ENCODE assay signal across 14 cellular contexts in genomic region chr14:34029921-34030334, GRCh38.
DNase-seq lines count a peak whose midpoint lies in the region; ATAC-seq and TF ChIP-seq lines count a peak whose summit lies in the region.
"Had no signal": no experiment of that assay in that cellular context is flagged by ENCODE, and none has a peak within 500 bp of the region (broad histone marks: within the 10 kb centered on the region; RNA-seq: fewer than 3 reads in every experiment).

No MANE protein-coding gene starts in this region.

- peak overlapping the region; percentile 28 for H3K4me3 Mint-ChIP-seq in type B pancreatic cell

- H3K36me3 ChIP-seq in fibroblast of lung (ENCODE audit: control insufficient read depth, insufficient read depth, low read length) (no peaks in the 10 kb centered on the region), mesenchymal stem cell (ENCODE audit: control insufficient read depth in 1 of 2, insufficient read depth in 2 of 2, low read depth in 1 of 2, low read length in 2 of 2) (no peaks in the 10 kb centered on the region)

- ATAC-seq in HG02885 (IDR thresholded peaks at IDR 0.05; ENCODE audit: poor library complexity, unreplicated experiment): no peak
- ATAC-seq: stimulated activated naive CD8-positive, alpha-beta T cell treated with anti-CD3 and anti-CD28 coated beads, Interleukin-15, Interleukin-2, amounts not matched to agents 100 U/mL and 50 U/mL, for 24 hours had no signal

- no peaks in the 10 kb centered on the region for H4K20me1 ChIP-seq in fibroblast of lung (ENCODE audit: control insufficient read depth, extremely low read depth, insufficient read depth, low read length)

- 17% methylated on average over 6 of the region's 6 CpGs for WGBS in mesenchymal stem cell

- H2BK12ac ChIP-seq in mesenchymal stem cell (ENCODE audit: low read length in 2 of 2): no peak overlapping the region

- H3K4me2 ChIP-seq in fibroblast of lung (ENCODE audit: extremely low read depth, insufficient read depth, low read length): peak overlapping the region; percentile 51
- H3K4me2 ChIP-seq in mesenchymal stem cell (ENCODE audit: low read length, poor library complexity, severe bottlenecking): no peak overlapping the region

- no peak overlapping the region for H3K4ac ChIP-seq in mesenchymal stem cell (ENCODE audit: low read depth in 1 of 2, low read length in 2 of 2)

- H3K4me1 ChIP-seq in fibroblast of lung (ENCODE audit: control insufficient read depth, extremely low read depth, insufficient read depth, low read length): peaks cover 2% of the 10 kb centered on the region
- H3K4me1 ChIP-seq in mesenchymal stem cell (ENCODE audit: control insufficient read depth, insufficient read depth, low read depth, low read length): no peaks in the 10 kb centered on the region

- no peak overlapping the region for H2BK15ac ChIP-seq in mesenchymal stem cell (ENCODE audit: low read depth, poor library complexity, severe bottlenecking)

- H3K27me3 Mint-ChIP-seq in type B pancreatic cell: no peaks in the 10 kb centered on the region

- H3K27ac ChIP-seq in fibroblast of lung (ENCODE audit: insufficient read depth, low read length) (no peak overlapping the region), mesenchymal stem cell (ENCODE audit: low read length, poor library complexity, severe bottlenecking) (no peak overlapping the region)

- H3K9me3 ChIP-seq in fibroblast of lung (ENCODE audit: control insufficient read depth, insufficient read depth, low read depth, low read length) (no peaks in the 10 kb centered on the region), mesenchymal stem cell (ENCODE audit: control insufficient read depth, low read length) (no peaks in the 10 kb centered on the region)

- peak overlapping the region; percentile 12 for H4K8ac ChIP-seq in mesenchymal stem cell (ENCODE audit: low read length)

- DNase-seq in OCI-M1 (lab: John Stamatoyannopoulos, UW) (peak; percentile 3), fibroblast of lung (ENCODE audit: low read depth in 2 of 2) (peak; percentile 66 to 82), mesenchymal stem cell (peak; percentile 52), type B pancreatic cell (ENCODE audit: extremely low spot score, unreplicated experiment) (no peak), ecto neural progenitor cell (ENCODE audit: low spot score) (no peak), NCI-H1105 (lab: John Stamatoyannopoulos, UW) (no peak), GM10266 (ENCODE audit: extremely low spot score) (no peak)
- DNase-seq: activated CD8-positive, alpha-beta memory T cell treated with anti-CD3 and anti-CD28 coated beads, Interleukin-2, amount 50 U/mL, for 48 hours; amniotic stem cell; occipital lobe; SIG-M5; stimulated activated CD4-positive, alpha-beta T cell treated with anti-CD3 and anti-CD28 coated beads, Interleukin-2, amount 100 ng/mL, for 24 hours; stimulated activated naive CD8-positive, alpha-beta T cell treated with anti-CD3 and anti-CD28 coated beads, Interleukin-15, Interleukin-2, amounts not matched to agents 100 U/mL and 50 U/mL, for 24 hours had no signal

- no peak overlapping the region for H3K14ac ChIP-seq in mesenchymal stem cell (ENCODE audit: low read length in 2 of 2)

- H3K23ac ChIP-seq in mesenchymal stem cell (ENCODE audit: low read length in 2 of 2): no peak overlapping the region

- peaks cover 28% of the 10 kb centered on the region for H3K4me1 Mint-ChIP-seq in type B pancreatic cell (ENCODE audit: unreplicated experiment)

- H3K4me3 ChIP-seq in fibroblast of lung (replicated peaks in 1 of 4; ENCODE audit: control extremely low read depth in 1 of 4, insufficient read depth in 1 of 4, low read depth in 3 of 4, low read length in 4 of 4): no peak overlapping the region
- peak overlapping the region in 1 of 2 experiments; percentile 64 for H3K4me3 ChIP-seq in mesenchymal stem cell (ENCODE audit: insufficient read depth in 1 of 2, low read depth in 1 of 2, low read length in 2 of 2)

- no peak overlapping the region for H2AFZ ChIP-seq in fibroblast of lung (ENCODE audit: low read length)
- H2AFZ ChIP-seq in mesenchymal stem cell (ENCODE audit: low read depth, low read length): no peak overlapping the region

- no peak overlapping the region for H4K91ac ChIP-seq in mesenchymal stem cell (ENCODE audit: low read length)

- H3K18ac ChIP-seq in mesenchymal stem cell (ENCODE audit: low read depth in 1 of 2, low read length in 2 of 2): peak overlapping the region in 1 of 2 experiments; percentile 6

- no peak overlapping the region for H2BK120ac ChIP-seq in mesenchymal stem cell (ENCODE audit: low read depth, low read length)

- no peak overlapping the region for H2AK5ac ChIP-seq in mesenchymal stem cell (ENCODE audit: low read length, severe bottlenecking)

- H3K9ac ChIP-seq in fibroblast of lung (ENCODE audit: insufficient read depth, low read length) (no peak overlapping the region), mesenchymal stem cell (ENCODE audit: low read length) (peak overlapping the region; percentile 53)

- H2BK5ac ChIP-seq in mesenchymal stem cell (ENCODE audit: low read depth, low read length, poor library complexity, severe bottlenecking): no peak overlapping the region

- H3K79me2 ChIP-seq in fibroblast of lung (ENCODE audit: control insufficient read depth, insufficient read depth, low read length): no peaks in the 10 kb centered on the region

- H3K36me3 Mint-ChIP-seq in type B pancreatic cell: no peaks in the 10 kb centered on the region

- TF ChIP-seq CTCF in fibroblast of lung (conservative IDR thresholded peaks at IDR 0.05 in 1 of 2, IDR thresholded peaks at IDR 0.05 in 1 of 2; ENCODE audit: low read depth in 1 of 2, low read length in 2 of 2): no peak
- no peak for TF ChIP-seq CTCF in type B pancreatic cell (conservative IDR thresholded peaks at IDR 0.05)
- no peak for TF ChIP-seq CTCF in GM10266 (IDR thresholded peaks at IDR 0.05; ENCODE audit: control insufficient read depth, insufficient read depth, low read depth, missing control alignments)

- no peaks in the 10 kb centered on the region for H3K9me3 Mint-ChIP-seq in type B pancreatic cell

- no peak overlapping the region for H3K27ac Mint-ChIP-seq in type B pancreatic cell

- H3K79me1 ChIP-seq in mesenchymal stem cell (replicated peaks; ENCODE audit: low read length, poor library complexity, severe bottlenecking): no peaks in the 10 kb centered on the region

- H3K27me3 ChIP-seq in fibroblast of lung (ENCODE audit: control insufficient read depth, insufficient read depth, low read length) (peaks cover 3% of the 10 kb centered on the region), mesenchymal stem cell (ENCODE audit: control insufficient read depth in 1 of 2, insufficient read depth in 1 of 2, low read length in 2 of 2) (peaks cover 5 to 7% of the 10 kb centered on the region in 2 experiments)

Comparison
In these comparisons a context has a peak if more than half of its experiments do, and no peak if none do; other contexts are left out.
1. DNase-seq: peak in OCI-M1 (single experiment), fibroblast of lung (2 of 2) and mesenchymal stem cell (single experiment); none in type B pancreatic cell (single experiment), ecto neural progenitor cell (single experiment), NCI-H1105 (single experiment) and GM10266 (single experiment).